16 cellular contexts compared by ENCODE assay signal in the genomic region with DNA sequence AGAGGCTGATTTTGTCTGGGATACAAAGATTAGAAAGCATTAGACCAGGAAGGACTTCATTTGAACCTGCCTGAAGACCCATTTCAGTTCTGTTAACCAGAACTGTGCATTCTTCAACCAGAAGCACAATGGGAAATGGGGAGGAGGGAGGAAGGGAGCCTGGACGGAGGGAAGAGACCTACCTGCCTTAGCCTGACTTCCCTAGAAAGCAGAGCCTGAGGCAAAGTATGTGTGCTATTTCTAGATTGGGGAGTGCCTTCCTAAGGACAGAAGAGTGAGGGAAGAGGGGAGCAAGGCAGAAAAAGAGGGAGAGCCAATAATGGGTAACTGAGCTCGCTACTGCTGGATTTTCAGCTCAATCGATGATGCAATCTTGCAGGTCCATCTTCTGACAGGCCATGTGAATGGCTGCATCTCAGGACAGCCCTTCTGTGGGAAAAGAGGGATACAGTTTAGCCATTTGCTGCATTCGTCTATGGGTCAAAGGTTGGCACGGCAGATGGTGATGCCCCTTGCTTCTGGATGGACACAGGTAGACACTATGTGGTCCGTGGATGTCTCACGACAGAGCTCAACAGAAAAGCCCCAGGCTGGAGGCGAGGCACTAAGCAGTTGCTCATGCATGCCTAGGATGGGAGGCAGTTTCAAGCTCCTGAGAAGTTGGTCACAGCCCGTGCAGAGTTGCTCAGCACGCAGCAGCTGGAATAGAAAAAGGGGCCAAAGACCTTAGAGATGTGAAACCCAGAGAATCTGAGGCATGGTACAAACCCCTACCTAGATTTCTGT.
DNase-seq lines count a peak whose midpoint lies in the region; ATAC-seq and TF ChIP-seq lines count a peak whose summit lies in the region.
"Had no signal": no experiment of that assay in that cellular context is flagged by ENCODE, and none has a peak within 500 bp of the region (broad histone marks: within the 10 kb centered on the region; RNA-seq: fewer than 3 reads in every experiment).

No MANE protein-coding gene starts in this region.

- H2BK15ac ChIP-seq in IMR-90 (ENCODE audit: low read depth, low read length), result no peak overlapping the region

- no peak overlapping the region for H2BK12ac ChIP-seq in trophoblast cell (ENCODE audit: low read length)

- H3K27me3 ChIP-seq in IMR-90 (ENCODE audit: control insufficient read depth, insufficient read depth, low read length) (peaks cover 12% of the 10 kb centered on the region), trophoblast cell (ENCODE audit: insufficient read depth, low read length) (no peaks in the 10 kb centered on the region)

- no peak for TF ChIP-seq POLR2A in IMR-90 (IDR thresholded peaks at IDR 0.05; ENCODE audit: low read depth, low read length)

- H3K27ac Mint-ChIP-seq in T-helper 1 cell treated with Interleukin-12 subunit alpha and Interleukin-12 subunit beta and Interleukin-4 antibody, amounts not matched to agents 30 μg/mL and 1 μg/mL, for 36 hours, result peak overlapping the region; percentile 43
- H3K27ac Mint-ChIP-seq: CD14-positive monocyte; CD8-positive, alpha-beta memory T cell had no signal

- H3K27ac ChIP-seq in IMR-90 (ENCODE audit: insufficient read depth, low read length), result no peak overlapping the region
- H3K27ac ChIP-seq in trophoblast cell (ENCODE audit: low read depth, low read length), result no peak overlapping the region
- H3K27ac ChIP-seq: 22Rv1, HL-60, KMS-11 had no signal

- no peak overlapping the region for H3K4me2 ChIP-seq in IMR-90 (ENCODE audit: low read depth, low read length)
- H3K4me2 ChIP-seq in trophoblast cell (ENCODE audit: low read length), result peak overlapping the region; percentile 17
- H3K4me2 ChIP-seq: KMS-11 had no signal

- H3K79me1 ChIP-seq in IMR-90 (ENCODE audit: low read depth in 1 of 2, low read length in 2 of 2) (peaks cover 0 to 3% of the 10 kb centered on the region in 2 experiments; a peak in 1 of 4 replicates), trophoblast cell (ENCODE audit: low read length) (peaks cover 12% of the 10 kb centered on the region)

- no peak overlapping the region for H2BK5ac ChIP-seq in IMR-90 (ENCODE audit: low read depth, low read length, poor library complexity, severe bottlenecking)
- H2BK5ac ChIP-seq in trophoblast cell (ENCODE audit: low read depth, low read length, poor library complexity), result no peak overlapping the region

- TF ChIP-seq CTCF in IMR-90 (conservative IDR thresholded peaks at IDR 0.05; ENCODE audit: low read depth, low read length) (no peak), epithelial cell of esophagus (IDR thresholded peaks at IDR 0.05; ENCODE audit: insufficient read depth, low read depth, low read length, missing control alignments) (no peak)

- peaks cover 27% of the 10 kb centered on the region for H3K4me1 Mint-ChIP-seq in T-helper 1 cell treated with Interleukin-12 subunit alpha and Interleukin-12 subunit beta and Interleukin-4 antibody, amounts not matched to agents 30 μg/mL and 1 μg/mL, for 36 hours (ENCODE audit: low read depth)

- H3K36me3 Mint-ChIP-seq in T-helper 1 cell treated with Interleukin-12 subunit alpha and Interleukin-12 subunit beta and Interleukin-4 antibody, amounts not matched to agents 30 μg/mL and 1 μg/mL, for 36 hours (ENCODE audit: low read depth), result no peaks in the 10 kb centered on the region
- H3K36me3 Mint-ChIP-seq: CD14-positive monocyte had no signal

- H3K79me2 ChIP-seq in trophoblast cell (ENCODE audit: control insufficient read depth, insufficient read depth, low read length, poor library complexity), result peaks cover 5% of the 10 kb centered on the region

- H3K4ac ChIP-seq in IMR-90 (ENCODE audit: low read depth, low read length) (no peak overlapping the region), trophoblast cell (ENCODE audit: low read depth, low read length) (no peak overlapping the region)

- no peak overlapping the region for H3K56ac ChIP-seq in IMR-90 (ENCODE audit: extremely low read depth, insufficient read depth, low read length)

- dilution Hi-C loops in IMR-90 (cut with HindIII; ENCODE audit: low sequenced_read_pairs, unreplicated experiment), result no loop called here

- H2AK9ac ChIP-seq in IMR-90 (replicated peaks; ENCODE audit: low read depth, low read length, poor library complexity), result no peak overlapping the region

- no TSS peak for BruUV-seq in IMR-90 (replicated peaks; lab: Mats Ljungman, UMichigan)

- no peak overlapping the region for H2BK20ac ChIP-seq in IMR-90 (ENCODE audit: low read depth, low read length)

- H3K36me3 ChIP-seq in IMR-90 (ENCODE audit: control insufficient read depth, insufficient read depth, low read length) (no peaks in the 10 kb centered on the region), trophoblast cell (ENCODE audit: control insufficient read depth in 1 of 2, insufficient read depth in 2 of 2, low read length in 2 of 2) (no peaks in the 10 kb centered on the region)

- H3K4me1 ChIP-seq in IMR-90 (ENCODE audit: control insufficient read depth, insufficient read depth, low read length) (peaks cover 12% of the 10 kb centered on the region), trophoblast cell (ENCODE audit: control insufficient read depth in 1 of 2, insufficient read depth in 2 of 2, low read length in 2 of 2) (peaks cover 14% of the 10 kb centered on the region in 2 experiments)

- H4K91ac ChIP-seq in IMR-90 (ENCODE audit: insufficient read depth, low read depth, low read length), result no peak overlapping the region
- peak overlapping the region; percentile 34 for H4K91ac ChIP-seq in trophoblast cell (ENCODE audit: low read depth, low read length)

- H3K9me1 ChIP-seq in IMR-90 (ENCODE audit: insufficient read depth, low read length), result peaks cover 19% of the 10 kb centered on the region

- H3K9ac ChIP-seq in IMR-90 (ENCODE audit: low read depth, low read length) (no peak overlapping the region), trophoblast cell (ENCODE audit: low read length) (no peak overlapping the region)
- H3K9ac ChIP-seq: KMS-11 had no signal

- peaks cover 3% of the 10 kb centered on the region; the same call in 1 of the 2 replicates for H4K20me1 ChIP-seq in IMR-90 (ENCODE audit: insufficient read depth, low read length)

- H3K4me3 Mint-ChIP-seq in T-helper 1 cell treated with Interleukin-12 subunit alpha and Interleukin-12 subunit beta and Interleukin-4 antibody, amounts not matched to agents 30 μg/mL and 1 μg/mL, for 36 hours, result no peak overlapping the region
- H3K4me3 Mint-ChIP-seq: CD14-positive monocyte; CD8-positive, alpha-beta memory T cell had no signal

- H3K18ac ChIP-seq in IMR-90 (ENCODE audit: low read depth, low read length), result no peak overlapping the region
- H3K18ac ChIP-seq in trophoblast cell (ENCODE audit: low read length), result no peak overlapping the region

- H3K4me3 ChIP-seq in IMR-90 (ENCODE audit: insufficient read depth, low read depth, low read length), result no peak overlapping the region
- no peak overlapping the region for H3K4me3 ChIP-seq in epithelial cell of esophagus (ENCODE audit: low read length)
- H3K4me3 ChIP-seq in trophoblast cell (ENCODE audit: low read depth, low read length), result no peak overlapping the region

- WGBS in IMR-90 (ENCODE audit: extremely low coverage in 2 of 2, insufficient read length in 1 of 2), 2 experiments, result 86% methylated on average over 7 of the region's 10 CpGs; no CpG with 5 or more reads in 1 of the 2 experiments
- no CpG with 5 or more reads among the region's 10 CpGs for WGBS in trophoblast cell (ENCODE audit: extremely low coverage, insufficient coverage, insufficient read length)

- H3K14ac ChIP-seq in IMR-90 (replicated peaks; ENCODE audit: low read depth, low read length) (no peak overlapping the region), trophoblast cell (ENCODE audit: low read length) (no peak overlapping the region)

- in situ Hi-C loops in IMR-90 (cut with MboI; ENCODE audit: low sequenced_read_pairs), result loop anchor here (10.0 kb wide), 1 partner anchor 186 kb away; no protein-coding TSS in a partner anchor

- DNase-seq in T-helper 1 cell (no peak), IMR-90 (no peak), epithelial cell of esophagus (ENCODE audit: low read depth) (peak; percentile 50), trophoblast cell (peak; percentile 66 to 74), kidney tubule cell (ENCODE audit: low spot score) (no peak)
- DNase-seq in stimulated activated CD4-positive, alpha-beta T cell treated with anti-CD3 and anti-CD28 coated beads, Interleukin-1b, Interleukin-23, amount 100 ng/mL, for 48 hours, result no peak
- DNase-seq: Caco-2; CD8-positive, alpha-beta memory T cell; DND-41; GF-D8 had no signal

- H4K12ac ChIP-seq in trophoblast cell (ENCODE audit: low read depth, low read length), result no peak overlapping the region

- CTCF ChIA-PET in IMR-90 (lab: Yijun Ruan, JAX), result no interaction called here

- H2AFZ ChIP-seq in IMR-90 (replicated peaks; ENCODE audit: low read length, poor library complexity), result no peak overlapping the region
- H2AFZ ChIP-seq in trophoblast cell (ENCODE audit: insufficient read depth, low read length, poor library complexity), result no peak overlapping the region

- no peak for TF ChIP-seq RAD21 in IMR-90 (IDR thresholded peaks at IDR 0.05; ENCODE audit: low read length)

- H4K5ac ChIP-seq in IMR-90 (ENCODE audit: low read depth, low read length), result no peak overlapping the region

- no peak for ATAC-seq in IMR-90 (ENCODE audit: low read depth)
- no peak for ATAC-seq in GM19455 (IDR thresholded peaks at IDR 0.05; ENCODE audit: unreplicated experiment)

- H3K9me3 Mint-ChIP-seq in T-helper 1 cell treated with Interleukin-12 subunit alpha and Interleukin-12 subunit beta and Interleukin-4 antibody, amounts not matched to agents 30 μg/mL and 1 μg/mL, for 36 hours, result no peaks in the 10 kb centered on the region
- H3K9me3 Mint-ChIP-seq: CD14-positive monocyte; CD8-positive, alpha-beta memory T cell had no signal

- H2AK5ac ChIP-seq in IMR-90 (ENCODE audit: low read depth, low read length) (no peak overlapping the region), trophoblast cell (ENCODE audit: low read length) (no peak overlapping the region)

- intact Hi-C loops in IMR-90 (cut with micrococcal nuclease), result no loop called here

- H3K27me3 Mint-ChIP-seq in T-helper 1 cell treated with Interleukin-12 subunit alpha and Interleukin-12 subunit beta and Interleukin-4 antibody, amounts not matched to agents 30 μg/mL and 1 μg/mL, for 36 hours (ENCODE audit: low read depth), result peaks cover 6% of the 10 kb centered on the region

- H4K8ac ChIP-seq in IMR-90 (ENCODE audit: low read depth in 2 of 2, low read length in 2 of 2), result no peak overlapping the region
- no peak overlapping the region for H4K8ac ChIP-seq in trophoblast cell (ENCODE audit: low read depth, low read length)

- no peak overlapping the region for H3K23ac ChIP-seq in IMR-90 (ENCODE audit: low read depth, low read length)
- no peak overlapping the region for H3K23ac ChIP-seq in trophoblast cell (ENCODE audit: low read length)

- POLR2A ChIA-PET in IMR-90 (lab: Charles Lee; ENCODE audit: unreplicated experiment), result no interaction called here

- H2BK120ac ChIP-seq in IMR-90 (ENCODE audit: low read depth, low read length) (no peak overlapping the region), trophoblast cell (ENCODE audit: insufficient read depth, low read length, poor library complexity) (no peak overlapping the region)

- H3K9me3 ChIP-seq in IMR-90 (ENCODE audit: control insufficient read depth, insufficient read depth, low read length) (peaks cover 3% of the 10 kb centered on the region; the same call in 1 of the 2 replicates), trophoblast cell (ENCODE audit: insufficient read depth, low read depth, low read length) (no peaks in the 10 kb centered on the region)
- H3K9me3 ChIP-seq: Caco-2 had no signal

Comparison
In these comparisons a context has a peak if more than half of its experiments do, and no peak if none do; other contexts are left out.
1. DNase-seq: peak in epithelial cell of esophagus (single experiment) and trophoblast cell (2 of 2); none in T-helper 1 cell (0 of 5), IMR-90 (single experiment), kidney tubule cell (single experiment) and stimulated activated CD4-positive, alpha-beta T cell treated with anti-CD3 and anti-CD28 coated beads, Interleukin-1b, Interleukin-23, amount 100 ng/mL, for 48 hours (single experiment).